Comparison of ENCODE assay signal across 12 cellular contexts in the genomic region with DNA sequence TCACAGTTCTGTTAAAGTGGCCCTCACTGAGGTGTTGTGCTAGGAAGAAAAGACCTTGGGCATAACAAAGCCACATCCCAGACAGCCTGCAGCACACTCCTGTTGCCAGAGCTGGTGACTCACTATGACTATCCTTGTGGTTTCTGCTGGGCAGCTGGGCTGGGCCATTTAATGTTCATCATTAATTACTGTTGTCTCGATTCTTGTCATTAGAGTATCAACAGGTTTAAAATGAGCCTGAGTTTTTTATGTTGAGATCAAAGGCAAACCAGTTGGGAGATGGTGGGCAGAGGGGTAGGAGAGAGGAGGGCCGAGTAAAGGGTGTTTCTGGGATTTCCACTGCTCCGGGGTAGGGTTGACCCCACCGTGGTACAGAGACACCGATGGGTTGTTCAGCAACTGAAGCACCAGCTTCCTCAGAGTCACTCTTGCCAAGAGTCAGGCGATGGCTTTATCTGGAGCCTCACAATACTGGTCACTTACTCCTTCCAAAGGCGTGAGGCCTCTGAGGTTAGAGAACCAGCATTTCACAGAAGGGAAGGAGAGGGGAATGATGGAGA.
A peak's percentile ranks its signal among the peaks of the same experiment; 100 is the strongest.
DNase-seq lines count a peak whose midpoint lies in the region; ATAC-seq, FAIRE-seq and TF ChIP-seq lines count a peak whose summit lies in the region.
"Had no signal": no experiment of that assay in that cellular context is flagged by ENCODE, and none has a peak within 500 bp of the region (broad histone marks: within the 10 kb centered on the region; RNA-seq: fewer than 3 reads in every experiment).

No MANE protein-coding gene starts in this region.

- H3K4me1 ChIP-seq in astrocyte (ENCODE audit: insufficient read depth, low read length), result peaks cover 19% of the 10 kb centered on the region
- H3K4me1 ChIP-seq in iPS DF 6.9 (ENCODE audit: control insufficient read depth, insufficient read depth, low read length), result peaks cover 7% of the 10 kb centered on the region; the same call in 1 of the 2 replicates
- no peaks in the 10 kb centered on the region for H3K4me1 ChIP-seq in prostate gland (replicated peaks)
- H3K4me1 ChIP-seq in uterus, result no peaks in the 10 kb centered on the region
- H3K4me1 ChIP-seq: upper lobe of right lung had no signal

- H3K9me3 Mint-ChIP-seq in astrocyte (ENCODE audit: unreplicated experiment), result peaks cover 9% of the 10 kb centered on the region
- H3K9me3 Mint-ChIP-seq in stimulated activated effector memory CD8-positive, alpha-beta T cell treated with anti-CD3 and anti-CD28 coated beads, Interleukin-12 subunit alpha, Interleukin-12 subunit beta, amount 100 ng/mL, for 72 hours, result peaks cover 3% of the 10 kb centered on the region

- H3K27ac Mint-ChIP-seq in astrocyte (ENCODE audit: unreplicated experiment), result peak overlapping the region; percentile 70
- no peak overlapping the region for H3K27ac Mint-ChIP-seq in stimulated activated effector memory CD8-positive, alpha-beta T cell treated with anti-CD3 and anti-CD28 coated beads, Interleukin-12 subunit alpha, Interleukin-12 subunit beta, amount 100 ng/mL, for 72 hours

- DNase-seq in A172 (ENCODE audit: low spot score) (peak; percentile 98), HS-27A (ENCODE audit: low read depth) (peak; percentile 43), astrocyte (ENCODE audit: low read depth) (peak; percentile 95), iPS DF 6.9 (ENCODE audit: low read depth, low spot score) (peak; percentile 33), NCI-H510A (lab: John Stamatoyannopoulos, UW) (no peak), prostate gland (ENCODE audit: low spot score) (no peak), uterus (no peak)
- no peak for DNase-seq in stimulated activated effector memory CD8-positive, alpha-beta T cell treated with anti-CD3 and anti-CD28 coated beads, Interleukin-12 subunit alpha, Interleukin-12 subunit beta, amount 100 ng/mL, for 72 hours (ENCODE audit: low spot score in 2 of 2)
- DNase-seq: AML-193; effector CD4-positive, alpha-beta T cell; upper lobe of right lung had no signal

- no peaks in the 10 kb centered on the region for H3K36me3 ChIP-seq in astrocyte (ENCODE audit: insufficient read depth, low read length)
- H3K36me3 ChIP-seq in iPS DF 6.9 (ENCODE audit: control insufficient read depth, insufficient read depth, low read length), result no peaks in the 10 kb centered on the region
- no peaks in the 10 kb centered on the region for H3K36me3 ChIP-seq in prostate gland
- no peaks in the 10 kb centered on the region for H3K36me3 ChIP-seq in uterus
- H3K36me3 ChIP-seq: upper lobe of right lung had no signal

- no peaks in the 10 kb centered on the region for H3K79me2 ChIP-seq in astrocyte (ENCODE audit: insufficient read depth, low read length)

- no peak for TF ChIP-seq POLR2A in prostate gland (IDR thresholded peaks at IDR 0.05)
- no peak for TF ChIP-seq POLR2A in uterus (IDR thresholded peaks at IDR 0.05)

- ATAC-seq in stimulated activated effector memory CD8-positive, alpha-beta T cell treated with anti-CD3 and anti-CD28 coated beads, Interleukin-12 subunit alpha, Interleukin-12 subunit beta, amount 100 ng/mL, for 72 hours, result no peak
- ATAC-seq: upper lobe of right lung had no signal

- H3K4me3 Mint-ChIP-seq in astrocyte (ENCODE audit: unreplicated experiment), result no peak overlapping the region
- no peak overlapping the region for H3K4me3 Mint-ChIP-seq in stimulated activated effector memory CD8-positive, alpha-beta T cell treated with anti-CD3 and anti-CD28 coated beads, Interleukin-12 subunit alpha, Interleukin-12 subunit beta, amount 100 ng/mL, for 72 hours

- peak overlapping the region; percentile 70 for H3K4me2 ChIP-seq in astrocyte (ENCODE audit: low read length)

- TF ChIP-seq CTCF in astrocyte (IDR thresholded peaks at IDR 0.05; ENCODE audit: insufficient read depth, low read depth, low read length), result no peak
- TF ChIP-seq CTCF in prostate gland (IDR thresholded peaks at IDR 0.05), result no peak
- TF ChIP-seq CTCF in uterus (IDR thresholded peaks at IDR 0.05), result no peak

- peak; percentile 100 for FAIRE-seq in astrocyte (lab: Jason Lieb, UNC)
- FAIRE-seq: TTC549 had no signal

- H3K9ac ChIP-seq in astrocyte (ENCODE audit: low read length), result peak overlapping the region; percentile 58

- intact Hi-C loops in prostate gland (cut with DNase I) (no loop called here), uterus (cut with DNase I; ENCODE audit: low total_unique reads) (no loop called here)

- H3K4me1 Mint-ChIP-seq in astrocyte (ENCODE audit: low read depth, unreplicated experiment), result peaks cover 42% of the 10 kb centered on the region
- no peaks in the 10 kb centered on the region for H3K4me1 Mint-ChIP-seq in stimulated activated effector memory CD8-positive, alpha-beta T cell treated with anti-CD3 and anti-CD28 coated beads, Interleukin-12 subunit alpha, Interleukin-12 subunit beta, amount 100 ng/mL, for 72 hours

- no CpG with 5 or more reads among the region's 7 CpGs for WGBS in iPS DF 6.9 (ENCODE audit: insufficient coverage, insufficient read length)
- 86% methylated on average over 7 of the region's 7 CpGs for WGBS in prostate gland

- no peaks in the 10 kb centered on the region for H3K27me3 Mint-ChIP-seq in astrocyte (ENCODE audit: low read depth, unreplicated experiment)

- H2AFZ ChIP-seq in astrocyte (ENCODE audit: low read depth, low read length), result peak overlapping the region; percentile 42

- peak overlapping the region; percentile 85 for H3K27ac ChIP-seq in astrocyte (ENCODE audit: low read depth, low read length)
- H3K27ac ChIP-seq in iPS DF 6.9 (ENCODE audit: low read length), result peak overlapping the region; percentile 46
- no peak overlapping the region for H3K27ac ChIP-seq in prostate gland
- no peak overlapping the region for H3K27ac ChIP-seq in uterus
- H3K27ac ChIP-seq: upper lobe of right lung had no signal

- H3K36me3 Mint-ChIP-seq in astrocyte (ENCODE audit: low read depth, unreplicated experiment), result peaks cover 2% of the 10 kb centered on the region
- H3K36me3 Mint-ChIP-seq in stimulated activated effector memory CD8-positive, alpha-beta T cell treated with anti-CD3 and anti-CD28 coated beads, Interleukin-12 subunit alpha, Interleukin-12 subunit beta, amount 100 ng/mL, for 72 hours, result no peaks in the 10 kb centered on the region

- no peaks in the 10 kb centered on the region for H4K20me1 ChIP-seq in astrocyte (ENCODE audit: insufficient read depth, low read length)

- H3K9me3 ChIP-seq in astrocyte (ENCODE audit: insufficient read depth, low read depth, low read length), result peaks cover under 1% of the 10 kb centered on the region
- no peaks in the 10 kb centered on the region for H3K9me3 ChIP-seq in iPS DF 6.9 (ENCODE audit: control insufficient read depth, insufficient read depth, low read length)
- no peaks in the 10 kb centered on the region for H3K9me3 ChIP-seq in prostate gland
- no peaks in the 10 kb centered on the region for H3K9me3 ChIP-seq in uterus
- H3K9me3 ChIP-seq: upper lobe of right lung had no signal

- H3K27me3 ChIP-seq in astrocyte (ENCODE audit: insufficient read depth, low read length) (no peaks in the 10 kb centered on the region), iPS DF 6.9 (ENCODE audit: control insufficient read depth, insufficient read depth, low read length) (no peaks in the 10 kb centered on the region), prostate gland (replicated peaks; ENCODE audit: insufficient read depth) (no peaks in the 10 kb centered on the region), uterus (no peaks in the 10 kb centered on the region)
- H3K27me3 ChIP-seq: upper lobe of right lung had no signal

- H3K4me3 ChIP-seq in astrocyte (ENCODE audit: insufficient read depth, low read depth, low read length) (peak overlapping the region; percentile 13), iPS DF 6.9 (ENCODE audit: low read length) (no peak overlapping the region), prostate gland (no peak overlapping the region), uterus (no peak overlapping the region)
- H3K4me3 ChIP-seq: upper lobe of right lung had no signal

Comparison
In these comparisons a context has a peak if more than half of its experiments do, and no peak if none do; other contexts are left out.
1. DNase-seq: peak in A172 (single experiment), HS-27A (single experiment), astrocyte (single experiment) and iPS DF 6.9 (single experiment); none in stimulated activated effector memory CD8-positive, alpha-beta T cell treated with anti-CD3 and anti-CD28 coated beads, Interleukin-12 subunit alpha, Interleukin-12 subunit beta, amount 100 ng/mL, for 72 hours (0 of 2), NCI-H510A (single experiment), prostate gland (single experiment) and uterus (0 of 2).
2. H3K27ac ChIP-seq: peak in astrocyte (single experiment) and iPS DF 6.9 (single experiment); none in prostate gland (0 of 2) and uterus (0 of 2).